In the genomic region with DNA sequence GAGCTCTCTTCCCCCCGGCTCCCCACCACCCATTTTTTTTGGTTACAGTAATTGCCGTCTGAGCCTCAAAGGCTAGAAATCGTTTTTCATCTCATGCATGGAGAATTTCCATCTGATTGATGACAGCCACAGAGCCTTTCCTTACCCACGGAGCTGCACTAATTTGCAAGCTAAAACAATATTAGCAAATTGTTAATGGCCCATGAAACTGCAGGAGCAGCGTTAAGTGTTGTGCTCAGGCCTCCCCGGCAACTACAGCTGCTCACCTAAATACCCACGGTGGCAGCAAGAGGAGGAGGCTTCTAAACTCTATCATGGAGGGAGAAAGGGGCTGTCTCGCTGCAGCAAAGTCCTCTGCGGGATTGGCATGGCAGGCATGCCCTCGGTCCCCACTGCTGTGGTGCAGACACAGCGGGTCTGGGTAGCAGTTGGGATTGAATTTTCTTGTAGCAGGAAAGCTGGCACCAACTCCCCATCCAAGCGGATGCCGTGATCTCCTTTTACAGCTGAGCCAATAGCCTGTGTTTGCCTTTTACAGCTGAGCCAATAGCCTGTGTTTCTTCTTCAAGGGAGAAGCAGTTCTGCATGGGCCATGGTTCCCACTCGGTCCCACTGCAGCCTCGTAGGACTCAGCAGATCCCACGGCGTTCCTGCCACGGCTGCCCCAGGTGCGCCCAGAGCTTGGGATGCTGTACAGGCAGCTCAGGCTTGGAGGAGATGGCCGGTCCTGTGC, we compare ENCODE assay signal across 15 cellular contexts.
"Had no signal": no experiment of that assay in that cellular context is flagged by ENCODE, and none has a peak within 500 bp of the region (broad histone marks: within the 10 kb centered on the region; RNA-seq: fewer than 3 reads in every experiment).

No MANE protein-coding gene starts in this region.

- H3K9me3 Mint-ChIP-seq: activated B cell treated with CpG ODN at 0.5 μM for 24 hours; activated CD4-positive, alpha-beta T cell treated with anti-CD3 and anti-CD28 coated beads, Interleukin-2, amount 10 ng/mL, durations not matched to agents 24 days and 14 days; activated naive CD4-positive, alpha-beta T cell treated with anti-CD3 and anti-CD28 coated beads for 36 hours; activated T-helper 1 cell treated with anti-CD3 and anti-CD28 coated beads, Interleukin-12 subunit alpha, Interleukin-12 subunit beta, Interleukin-2, Interleukin-4 antibody, amounts not matched to agents 30 ng/mL and 10 ng/mL and 1 ng/mL, durations not matched to agents 14 hours and 24 hours and 36 hours had no signal

- H3K27ac Mint-ChIP-seq: activated B cell treated with CpG ODN at 0.5 μM for 24 hours; activated CD4-positive, alpha-beta T cell treated with anti-CD3 and anti-CD28 coated beads, Interleukin-2, amount 10 ng/mL, durations not matched to agents 24 days and 14 days; activated naive CD4-positive, alpha-beta T cell treated with anti-CD3 and anti-CD28 coated beads for 36 hours; activated T-helper 1 cell treated with anti-CD3 and anti-CD28 coated beads, Interleukin-12 subunit alpha, Interleukin-12 subunit beta, Interleukin-2, Interleukin-4 antibody, amounts not matched to agents 30 ng/mL and 10 ng/mL and 1 ng/mL, durations not matched to agents 14 hours and 24 hours and 36 hours; neural progenitor cell had no signal

- H3K36me3 Mint-ChIP-seq: neural progenitor cell had no signal

- FAIRE-seq: endothelial cell of umbilical vein, islet of Langerhans, TTC549, urothelium cell line had no signal

- H3K4me3 Mint-ChIP-seq: activated B cell treated with CpG ODN at 0.5 μM for 24 hours; activated CD4-positive, alpha-beta T cell treated with anti-CD3 and anti-CD28 coated beads, Interleukin-2, amount 10 ng/mL, durations not matched to agents 24 days and 14 days; activated naive CD4-positive, alpha-beta T cell treated with anti-CD3 and anti-CD28 coated beads for 36 hours; activated T-helper 1 cell treated with anti-CD3 and anti-CD28 coated beads, Interleukin-12 subunit alpha, Interleukin-12 subunit beta, Interleukin-2, Interleukin-4 antibody, amounts not matched to agents 30 ng/mL and 10 ng/mL and 1 ng/mL, durations not matched to agents 14 hours and 24 hours and 36 hours; neural progenitor cell had no signal

- DNase-seq: activated B cell treated with CpG ODN at 0.5 μM for 24 hours; activated CD4-positive, alpha-beta T cell treated with anti-CD3 and anti-CD28 coated beads, Interleukin-2, amount 10 ng/mL, durations not matched to agents 24 days and 14 days; activated naive CD4-positive, alpha-beta T cell treated with anti-CD3 and anti-CD28 coated beads for 36 hours; caudate nucleus; colonic mucosa; foreskin melanocyte; heart left ventricle; left ventricle myocardium inferior; posterior cingulate gyrus had no signal

- H3K4me1 Mint-ChIP-seq: activated B cell treated with CpG ODN at 0.5 μM for 24 hours; activated CD4-positive, alpha-beta T cell treated with anti-CD3 and anti-CD28 coated beads, Interleukin-2, amount 10 ng/mL, durations not matched to agents 24 days and 14 days had no signal
